In the genomic region with DNA sequence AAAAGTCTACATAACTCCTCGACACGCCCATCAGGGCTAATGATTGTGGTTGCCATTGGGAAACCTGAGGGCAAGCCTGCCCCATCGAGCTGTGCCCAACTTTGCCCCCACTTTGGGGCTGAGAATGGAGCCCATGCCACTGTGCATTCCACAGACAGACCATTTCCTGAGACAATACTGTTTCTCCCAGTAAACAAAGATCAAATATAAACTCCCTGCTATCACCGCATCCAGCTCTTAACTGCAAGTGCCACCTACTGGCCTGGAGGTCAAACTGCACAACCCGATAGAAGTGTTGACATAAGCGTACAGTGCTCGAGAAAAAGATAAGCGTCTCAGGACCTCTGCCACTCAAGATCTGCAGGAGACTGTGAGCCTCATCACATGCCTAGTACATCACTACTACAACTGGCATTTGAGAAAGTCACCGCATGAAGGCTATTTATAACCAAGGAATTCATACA, we compare ENCODE assay signal across 11 cellular contexts. TPM values are rescaled to one million over a fixed set of nuclear protein-coding genes. Genes with fewer than 3 reads are reported as not detected.
A peak's percentile ranks its signal among the peaks of the same experiment; 100 is the strongest.
DNase-seq lines count a peak whose midpoint lies in the region; ATAC-seq and TF ChIP-seq lines count a peak whose summit lies in the region.
"Had no signal": no experiment of that assay in that cellular context is flagged by ENCODE, and none has a peak within 500 bp of the region (broad histone marks: within the 10 kb centered on the region; RNA-seq: fewer than 3 reads in every experiment).

No MANE protein-coding gene starts in this region.

- no peak overlapping the region for H3K4me3 Mint-ChIP-seq in activated CD4-positive, alpha-beta T cell treated with anti-CD3 and anti-CD28 coated beads for 36 hours
- no peak overlapping the region for H3K4me3 Mint-ChIP-seq in neural progenitor cell
- H3K4me3 Mint-ChIP-seq: CD8-positive, alpha-beta T cell; memory B cell had no signal

- H3K9me3 Mint-ChIP-seq in activated CD4-positive, alpha-beta T cell treated with anti-CD3 and anti-CD28 coated beads for 36 hours (ENCODE audit: low read depth): peaks cover 2% of the 10 kb centered on the region
- peaks cover 14% of the 10 kb centered on the region for H3K9me3 Mint-ChIP-seq in neural progenitor cell

- H3K36me3 ChIP-seq in neural progenitor cell (no peaks in the 10 kb centered on the region), sigmoid colon (no peaks in the 10 kb centered on the region)

- no peak overlapping the region for H3K4me2 ChIP-seq in neural progenitor cell

- ATAC-seq in activated CD4-positive, alpha-beta T cell treated with anti-CD3 and anti-CD28 coated beads for 36 hours: peak; percentile 57
- ATAC-seq in GM19351 (IDR thresholded peaks at IDR 0.05; ENCODE audit: unreplicated experiment): no peak
- ATAC-seq: CD8-positive, alpha-beta T cell had no signal

- H3F3A ChIP-seq in neural progenitor cell (ENCODE audit: low read depth): no peaks in the 10 kb centered on the region

- POLR2A ChIA-PET in activated CD4-positive, alpha-beta T cell treated with anti-CD3 and anti-CD28 coated beads for 36 hours (lab: Charles Lee): interaction anchor here (0.5 kb wide), 1 partner anchor 51 kb away, joined by 3 read pairs; no protein-coding TSS in a partner anchor

- H3K9me3 ChIP-seq in neural progenitor cell (ENCODE audit: low read depth): peaks cover 5% of the 10 kb centered on the region
- H3K9me3 ChIP-seq in sigmoid colon: no peaks in the 10 kb centered on the region

- TF ChIP-seq POLR2A in sigmoid colon (IDR thresholded peaks at IDR 0.05): no peak

- TF ChIP-seq CTCF in neural progenitor cell (IDR thresholded peaks at IDR 0.05) (peak; percentile 33), sigmoid colon (IDR thresholded peaks at IDR 0.05) (no peak)

- no peaks in the 10 kb centered on the region for H3K4me1 Mint-ChIP-seq in activated CD4-positive, alpha-beta T cell treated with anti-CD3 and anti-CD28 coated beads for 36 hours
- H3K4me1 Mint-ChIP-seq in neural progenitor cell: no peaks in the 10 kb centered on the region
- H3K4me1 Mint-ChIP-seq: memory B cell had no signal

- no peak overlapping the region for H3K27ac Mint-ChIP-seq in activated CD4-positive, alpha-beta T cell treated with anti-CD3 and anti-CD28 coated beads for 36 hours
- H3K27ac Mint-ChIP-seq in neural progenitor cell: no peak overlapping the region
- H3K27ac Mint-ChIP-seq: CD8-positive, alpha-beta T cell; memory B cell had no signal

- no peak for TF ChIP-seq EP300 in sigmoid colon (IDR thresholded peaks at IDR 0.05)

- no peaks in the 10 kb centered on the region for H3K36me3 Mint-ChIP-seq in activated CD4-positive, alpha-beta T cell treated with anti-CD3 and anti-CD28 coated beads for 36 hours (ENCODE audit: low read depth)
- no peaks in the 10 kb centered on the region for H3K36me3 Mint-ChIP-seq in neural progenitor cell
- H3K36me3 Mint-ChIP-seq: CD8-positive, alpha-beta T cell; memory B cell had no signal

- DNase-seq in activated CD4-positive, alpha-beta T cell treated with anti-CD3 and anti-CD28 coated beads for 36 hours: peak; percentile 36
- DNase-seq in activated CD4-positive, alpha-beta T cell treated with anti-CD3 and anti-CD28 coated beads, Interleukin-2, amount 50 U/mL, for 4 hours: no peak
- DNase-seq in LHCN-M2 (ENCODE audit: low read depth): peak; percentile 2
- peak; percentile 63 for DNase-seq in SW480 (ENCODE audit: low spot score)
- no peak for DNase-seq in neural progenitor cell (ENCODE audit: low spot score)
- DNase-seq in sigmoid colon: no peak
- no peak for DNase-seq in T-helper 9 cell
- DNase-seq: activated CD4-positive, alpha-beta T cell treated with anti-CD3 and anti-CD28 coated beads for 4 hours; CD8-positive, alpha-beta T cell had no signal

- peaks cover 36% of the 10 kb centered on the region for H3K27me3 Mint-ChIP-seq in activated CD4-positive, alpha-beta T cell treated with anti-CD3 and anti-CD28 coated beads for 36 hours
- H3K27me3 Mint-ChIP-seq in neural progenitor cell (ENCODE audit: insufficient read depth, low read depth): no peaks in the 10 kb centered on the region

- H3K27ac ChIP-seq in neural progenitor cell (no peak overlapping the region), sigmoid colon (no peak overlapping the region)

- no peak overlapping the region for H3K9ac ChIP-seq in neural progenitor cell

- no peak overlapping the region for H2AFZ ChIP-seq in neural progenitor cell (replicated peaks)

- intact Hi-C loops in activated CD4-positive, alpha-beta T cell treated with anti-CD3 and anti-CD28 coated beads for 36 hours (cut with DNase I, micrococcal nuclease): no loop called here
- intact Hi-C loops in sigmoid colon (cut with DNase I): no loop called here

- no peaks in the 10 kb centered on the region for H4K20me1 ChIP-seq in neural progenitor cell (ENCODE audit: low read depth)

- CTCF ChIA-PET in activated CD4-positive, alpha-beta T cell treated with anti-CD3 and anti-CD28 coated beads for 36 hours (lab: Charles Lee): interaction anchor here (0.5 to 1.6 kb wide), 14 partner anchors 9 to 129 kb away, joined by 3 to 6 read pairs (median 4); no protein-coding TSS in a partner anchor

- 76 to 88% methylated on average over 9 of the region's 9 CpGs for WGBS in sigmoid colon, 2 donors

- H3K27me3 ChIP-seq in neural progenitor cell (peaks cover 28% of the 10 kb centered on the region), sigmoid colon (peaks cover 0 to 3% (median 0%) of the 10 kb centered on the region in 3 donors)

- H3K79me2 ChIP-seq in neural progenitor cell (ENCODE audit: low read depth): no peaks in the 10 kb centered on the region

- H3K4me1 ChIP-seq in neural progenitor cell: no peaks in the 10 kb centered on the region
- no peaks in the 10 kb centered on the region for H3K4me1 ChIP-seq in sigmoid colon

- H3K4me3 ChIP-seq in neural progenitor cell: no peak overlapping the region
- H3K4me3 ChIP-seq in sigmoid colon: no peak overlapping the region

RNA-seq across cellular contexts. Expression of a gene that starts 4.7 kb away (rescaled TPM):
- total RNA-seq in activated CD4-positive, alpha-beta T cell treated with anti-CD3 and anti-CD28 coated beads for 36 hours: not detected
- total RNA-seq in LHCN-M2 (2014; rRNA removed) (not detected in 2 replicates), neural progenitor cell (ENCODE audit: low replicate concordance) (not detected in 2 replicates), sigmoid colon (not detected)
- polyA plus RNA-seq in LHCN-M2 (2012): not detected
- polyA plus RNA-seq in sigmoid colon: not detected
- total RNA-seq: CD8-positive, alpha-beta T cell had no signal

RNA-seq across cellular contexts. Expression of a gene that starts 19.6 kb away (rescaled TPM):
- not detected for total RNA-seq in activated CD4-positive, alpha-beta T cell treated with anti-CD3 and anti-CD28 coated beads for 36 hours
- total RNA-seq in LHCN-M2 (2014; rRNA removed): not detected in 2 replicates
- polyA plus RNA-seq in LHCN-M2 (2012): not detected
- not detected in 2 replicates for total RNA-seq in neural progenitor cell (ENCODE audit: low replicate concordance)
- total RNA-seq in sigmoid colon: not detected
- polyA plus RNA-seq in sigmoid colon: not detected
- total RNA-seq: CD8-positive, alpha-beta T cell had no signal

RNA-seq across cellular contexts. Expression of a gene that starts 50.2 kb away (rescaled TPM):
- not detected for total RNA-seq in activated CD4-positive, alpha-beta T cell treated with anti-CD3 and anti-CD28 coated beads for 36 hours
- total RNA-seq in LHCN-M2 (2014; rRNA removed): not detected in 2 replicates
- not detected for polyA plus RNA-seq in LHCN-M2 (2012)
- total RNA-seq in neural progenitor cell (ENCODE audit: low replicate concordance): not detected in 2 replicates
- total RNA-seq in sigmoid colon: not detected
- not detected for polyA plus RNA-seq in sigmoid colon
- total RNA-seq: CD8-positive, alpha-beta T cell had no signal

RNA-seq across cellular contexts. Expression of a gene that starts 51.8 kb away (rescaled TPM):
- not detected for total RNA-seq in activated CD4-positive, alpha-beta T cell treated with anti-CD3 and anti-CD28 coated beads for 36 hours
- total RNA-seq in LHCN-M2 (2014; rRNA removed) (not detected in 2 replicates), neural progenitor cell (ENCODE audit: low replicate concordance) (not detected in 2 replicates), sigmoid colon (not detected)
- not detected for polyA plus RNA-seq in LHCN-M2 (2012)
- not detected for polyA plus RNA-seq in sigmoid colon
- total RNA-seq: CD8-positive, alpha-beta T cell had no signal

Comparison
In these comparisons a context has a peak if more than half of its experiments do, and no peak if none do; other contexts are left out.
1. DNase-seq: peak in activated CD4-positive, alpha-beta T cell treated with anti-CD3 and anti-CD28 coated beads for 36 hours (single experiment), LHCN-M2 (single experiment) and SW480 (single experiment); none in activated CD4-positive, alpha-beta T cell treated with anti-CD3 and anti-CD28 coated beads, Interleukin-2, amount 50 U/mL, for 4 hours (0 of 2), neural progenitor cell (single experiment), sigmoid colon (single experiment) and T-helper 9 cell (single experiment).